ENCODE assay signal across 12 cellular contexts in genomic region chr7:117830422-117830954, GRCh38. TPM values are rescaled to one million over a fixed set of nuclear protein-coding genes. Genes with fewer than 3 reads are reported as not detected.
DNase-seq lines count a peak whose midpoint lies in the region; ATAC-seq and TF ChIP-seq lines count a peak whose summit lies in the region.
"Had no signal": no experiment of that assay in that cellular context is flagged by ENCODE, and none has a peak within 500 bp of the region (broad histone marks: within the 10 kb centered on the region; RNA-seq: fewer than 3 reads in every experiment).

No MANE protein-coding gene starts in this region.

- H3K4me3 ChIP-seq in cardiac muscle cell (no peak overlapping the region), ovary (peak overlapping the region; percentile 10), uterus (no peak overlapping the region)
- H3K4me3 ChIP-seq: Peyer's patch had no signal

- TF ChIP-seq EP300 in ovary (IDR thresholded peaks at IDR 0.05): no peak

- no peak for ATAC-seq in GM19324 (IDR thresholded peaks at IDR 0.05; ENCODE audit: low FRiP score, unreplicated experiment)
- ATAC-seq: activated CD4-positive, alpha-beta T cell treated with anti-CD3 and anti-CD28 coated beads for 36 hours had no signal

- TF ChIP-seq POLR2A in ovary (IDR thresholded peaks at IDR 0.05) (no peak), uterus (IDR thresholded peaks at IDR 0.05) (no peak)

- 33 to 40% (median 37%) methylated on average over 5 of the region's 5 CpGs for WGBS in ovary, 3 donors

- peaks cover 25% of the 10 kb centered on the region for H3K4me1 ChIP-seq in cardiac muscle cell (ENCODE audit: low read depth)
- H3K4me1 ChIP-seq in ovary (ENCODE audit: insufficient read depth): no peaks in the 10 kb centered on the region
- no peaks in the 10 kb centered on the region for H3K4me1 ChIP-seq in uterus

- DNase-seq in NOMO-1 treated with DMSO at 0.1 percent for 48 hours (lab: John Stamatoyannopoulos, UW; ENCODE audit: unreplicated experiment) (peak; percentile 4), NOMO-1 treated with dmso at 0.1 percent for 144 hours (lab: John Stamatoyannopoulos, UW; ENCODE audit: unreplicated experiment) (no peak), cardiac muscle cell (ENCODE audit: low read depth in 1 of 2, low spot score in 1 of 2) (no peak), ovary (no peak), uterus (peak in 1 of 2 donors; percentile 31), occipital lobe (lab: John Stamatoyannopoulos, UW) (no peak), COLO668 (lab: John Stamatoyannopoulos, UW; ENCODE audit: unreplicated experiment) (no peak)
- DNase-seq: activated CD4-positive, alpha-beta T cell treated with anti-CD3 and anti-CD28 coated beads for 36 hours; activated T-cell treated with anti-CD3 and anti-CD28 coated beads, Interleukin-2, amount 50 U/mL, for 1 hour; Peyer's patch; T-helper 2 cell had no signal

- intact Hi-C loops in ovary (cut with DNase I) (no loop called here), uterus (cut with DNase I; ENCODE audit: low total_unique reads) (no loop called here)

- H3K9me3 ChIP-seq in cardiac muscle cell (ENCODE audit: low read depth): no peaks in the 10 kb centered on the region
- H3K9me3 ChIP-seq in ovary: no peaks in the 10 kb centered on the region
- H3K9me3 ChIP-seq in uterus: no peaks in the 10 kb centered on the region
- H3K9me3 ChIP-seq: Peyer's patch had no signal

- TF ChIP-seq CTCF in cardiac muscle cell (IDR thresholded peaks at IDR 0.05; ENCODE audit: low read depth, low read length) (no peak), ovary (IDR thresholded peaks at IDR 0.05) (no peak), uterus (IDR thresholded peaks at IDR 0.05) (no peak)

- H3K27me3 ChIP-seq in cardiac muscle cell (no peaks in the 10 kb centered on the region), ovary (no peaks in the 10 kb centered on the region), uterus (no peaks in the 10 kb centered on the region)
- H3K27me3 ChIP-seq: Peyer's patch had no signal

- H3K36me3 ChIP-seq in cardiac muscle cell (no peaks in the 10 kb centered on the region), ovary (no peaks in the 10 kb centered on the region), uterus (no peaks in the 10 kb centered on the region)
- H3K36me3 ChIP-seq: Peyer's patch had no signal

- peak overlapping the region; percentile 70 for H3K27ac ChIP-seq in cardiac muscle cell
- H3K27ac ChIP-seq in ovary: no peak overlapping the region
- peak overlapping the region; percentile 29 to 65 for H3K27ac ChIP-seq in uterus
- H3K27ac ChIP-seq: Peyer's patch had no signal

RNA-seq across cellular contexts. Expression of gene CTTNBP2, which starts 42.8 kb away (rescaled TPM):
- 21.8 and 51.2 TPM in 2 replicates for total RNA-seq in cardiac muscle cell
- 30.0 and 33.5 TPM in 2 replicates for polyA plus RNA-seq in cardiac muscle cell
- total RNA-seq in ovary: 10 to 100 TPM in 5 of 7 donors, 1 to 10 TPM in 2; 7.8 to 18.4 (median 10.7) TPM
- 1 to 10 TPM; 2.6 to 6.7 TPM for polyA plus RNA-seq in ovary
- 10 to 100 TPM; 16.4 to 87.9 (median 35.0) TPM for total RNA-seq in uterus
- total RNA-seq in occipital lobe: 39.0 TPM
- total RNA-seq: activated CD4-positive, alpha-beta T cell treated with anti-CD3 and anti-CD28 coated beads for 36 hours had no signal

Comparison
In these comparisons a context has a peak if more than half of its experiments do, and no peak if none do; other contexts are left out.
1. H3K27ac ChIP-seq: peak in cardiac muscle cell (single experiment) and uterus (2 of 2); none in ovary (0 of 2).